In the genomic region with DNA sequence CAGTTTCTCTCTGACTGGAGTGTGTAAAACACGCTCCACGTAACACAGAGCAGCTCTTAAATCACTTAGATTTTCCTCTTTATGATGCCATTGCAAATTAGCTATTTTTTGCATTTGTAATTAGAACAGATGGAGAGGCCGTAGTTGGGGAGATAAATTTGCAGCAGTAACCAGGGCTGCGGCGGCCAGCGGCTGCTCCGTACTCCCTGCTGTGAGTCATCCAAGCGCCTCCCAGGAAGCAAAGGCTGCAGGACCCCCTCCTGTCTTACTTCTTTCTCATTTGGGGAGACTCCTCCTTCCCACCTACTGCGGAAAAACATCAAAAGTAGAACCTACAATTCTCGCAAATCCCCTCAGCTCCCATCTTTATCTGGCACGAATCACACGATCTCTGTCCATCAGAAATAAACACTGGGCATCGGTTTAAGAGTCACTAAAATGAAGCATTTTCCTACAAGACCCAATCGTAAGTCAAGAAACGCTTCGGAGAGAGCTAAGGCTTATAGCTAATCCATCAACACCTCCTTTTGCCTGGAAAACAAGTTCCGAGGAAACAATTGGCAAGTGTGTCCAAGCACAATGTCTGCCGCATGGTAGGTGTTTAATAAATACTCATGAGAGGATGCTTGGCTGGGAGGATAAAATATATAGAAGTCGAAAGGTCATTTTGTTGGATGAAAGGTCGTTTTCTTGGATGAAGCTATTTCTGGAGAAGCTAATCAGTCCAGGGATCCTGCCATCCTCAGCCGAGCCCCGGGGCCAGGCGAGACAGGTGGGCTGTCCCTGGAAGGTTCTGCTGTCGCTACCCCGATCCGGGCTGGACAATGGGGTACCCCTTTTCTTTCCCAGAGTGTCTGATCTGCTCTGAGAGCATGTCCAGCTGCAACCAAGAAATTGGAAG, we compare ENCODE assay signal across 16 cellular contexts. TPM values are rescaled to one million over a fixed set of nuclear protein-coding genes. Genes with fewer than 3 reads are reported as not detected.
DNase-seq lines count a peak whose midpoint lies in the region; ATAC-seq and TF ChIP-seq lines count a peak whose summit lies in the region.
"Had no signal": no experiment of that assay in that cellular context is flagged by ENCODE, and none has a peak within 500 bp of the region (broad histone marks: within the 10 kb centered on the region; RNA-seq: fewer than 3 reads in every experiment).

No MANE protein-coding gene starts in this region.

- CTCF ChIA-PET in activated CD8-positive, alpha-beta T cell treated with anti-CD3 and anti-CD28 coated beads for 36 hours (lab: Charles Lee): interaction anchor here (1.0 kb wide), 1 partner anchor 1073 kb away, joined by 3 read pairs; no protein-coding TSS in a partner anchor

- no peak overlapping the region for H3K27ac Mint-ChIP-seq in activated CD8-positive, alpha-beta T cell treated with anti-CD3 and anti-CD28 coated beads for 36 hours
- H3K27ac Mint-ChIP-seq: naive thymus-derived CD8-positive, alpha-beta T cell had no signal

- ATAC-seq in activated CD8-positive, alpha-beta T cell treated with anti-CD3 and anti-CD28 coated beads for 36 hours: no peak
- ATAC-seq: A549; naive thymus-derived CD8-positive, alpha-beta T cell had no signal

- TF ChIP-seq CTCF in dorsolateral prefrontal cortex (IDR thresholded peaks at IDR 0.05 in 54 of 56, conservative IDR thresholded peaks at IDR 0.05 in 2 of 56; ENCODE audit: low read depth in 1 of 56, partially characterized antibody in 56 of 56): no peak
- TF ChIP-seq CTCF in transverse colon (IDR thresholded peaks at IDR 0.05): no peak
- no peak for TF ChIP-seq CTCF in activated CD8-positive, alpha-beta T cell treated with anti-CD3 and anti-CD28 coated beads for 36 hours (IDR thresholded peaks at IDR 0.05)

- H3K27me3 Mint-ChIP-seq in activated CD8-positive, alpha-beta T cell treated with anti-CD3 and anti-CD28 coated beads for 36 hours: peaks cover 9% of the 10 kb centered on the region

- POLR2A ChIA-PET in activated CD8-positive, alpha-beta T cell treated with anti-CD3 and anti-CD28 coated beads for 36 hours (lab: Charles Lee): no interaction called here

- H3K27ac ChIP-seq in dorsolateral prefrontal cortex (peak overlapping the region in 5 of 59 donors; percentile 1 to 13 (median 8)), muscle layer of colon (ENCODE audit: low read depth, low read length) (peak overlapping the region; percentile 45), transverse colon (peak overlapping the region in 3 of 4 donors; percentile 50 to 70 (median 67))
- H3K27ac ChIP-seq: A549, spleen had no signal

- no peak for TF ChIP-seq EP300 in transverse colon (IDR thresholded peaks at IDR 0.05; ENCODE audit: low read depth)

- H3K27me3 ChIP-seq in dorsolateral prefrontal cortex (no peaks in the 10 kb centered on the region), muscle layer of colon (ENCODE audit: control insufficient read depth in 1 of 2, insufficient read depth in 2 of 2, low read length in 2 of 2) (no peaks in the 10 kb centered on the region), transverse colon (no peaks in the 10 kb centered on the region)

- WGBS in transverse colon (ENCODE audit: low coverage in 1 of 2), 2 donors: 64 to 78% methylated on average over 14 to 26 of the region's 26 CpGs

- intact Hi-C loops in dorsolateral prefrontal cortex (cut with DNase I): loop anchor here (5.0 to 10.0 kb wide), 6 partner anchors 189 to 1569 kb away; a partner anchor contains a TSS
- intact Hi-C loops in transverse colon (cut with DNase I; ENCODE audit: low total_unique reads): loop anchor here (10.0 kb wide), 1 partner anchor 1059 kb away; a partner anchor contains a TSS
- intact Hi-C loops in activated CD8-positive, alpha-beta T cell treated with anti-CD3 and anti-CD28 coated beads for 36 hours (cut with micrococcal nuclease): no loop called here

- peaks cover 3% of the 10 kb centered on the region for H3K9me3 Mint-ChIP-seq in activated CD8-positive, alpha-beta T cell treated with anti-CD3 and anti-CD28 coated beads for 36 hours

- in situ Hi-C loops in transverse colon (cut with MboI; ENCODE audit: low pct_ligation_motif_present in 1 of 4, low pct_unique_long_range_greater_than_20kb in 1 of 4, low sequenced_read_pairs in 3 of 4): no loop called here

- DNase-seq in NCI-H526 treated with DMSO at 0.1 percent for 48 hours (lab: John Stamatoyannopoulos, UW): peak; percentile 3
- DNase-seq in NCI-H526 (lab: John Stamatoyannopoulos, UW): no peak
- peak in 5 of 10 donors; percentile 23 to 52 (median 43) for DNase-seq in dorsolateral prefrontal cortex
- no peak for DNase-seq in transverse colon
- no peak for DNase-seq in RKO (ENCODE audit: low spot score)
- DNase-seq in activated CD8-positive, alpha-beta T cell treated with anti-CD3 and anti-CD28 coated beads for 36 hours: no peak
- no peak for DNase-seq in NCI-H1105 treated with DMSO at 0.1 percent for 48 hours (lab: John Stamatoyannopoulos, UW)
- DNase-seq: Calu3; kidney glomerular epithelial cell; MM.1S; naive thymus-derived CD8-positive, alpha-beta T cell; SHP77 treated with DMSO at 0.1 percent for 48 hours; spleen; T-helper 9 cell had no signal

- H3K9me3 ChIP-seq in muscle layer of colon (ENCODE audit: low read length): no peaks in the 10 kb centered on the region
- no peaks in the 10 kb centered on the region for H3K9me3 ChIP-seq in transverse colon
- H3K9me3 ChIP-seq: A549 had no signal

- peaks cover 19% of the 10 kb centered on the region for H3K4me1 ChIP-seq in muscle layer of colon (ENCODE audit: insufficient read depth, low read length)
- H3K4me1 ChIP-seq in transverse colon: peaks cover 4 to 22% (median 19%) of the 10 kb centered on the region in 4 donors

- no peak for TF ChIP-seq POLR2A in transverse colon (IDR thresholded peaks at IDR 0.05)

- H3K4me1 Mint-ChIP-seq in activated CD8-positive, alpha-beta T cell treated with anti-CD3 and anti-CD28 coated beads for 36 hours (ENCODE audit: low read depth): peaks cover 2% of the 10 kb centered on the region

- H3K36me3 Mint-ChIP-seq in activated CD8-positive, alpha-beta T cell treated with anti-CD3 and anti-CD28 coated beads for 36 hours (ENCODE audit: low read depth): no peaks in the 10 kb centered on the region

- H3K4me3 ChIP-seq in dorsolateral prefrontal cortex (peak overlapping the region in 55 of 59 donors; percentile 1 to 56 (median 34)), muscle layer of colon (ENCODE audit: low read depth in 1 of 2, low read length in 2 of 2) (peak overlapping the region; percentile 9 to 17), transverse colon (no peak overlapping the region)
- H3K4me3 ChIP-seq: A549, spleen had no signal

- H3K36me3 ChIP-seq in muscle layer of colon (ENCODE audit: insufficient read depth, low read length) (no peaks in the 10 kb centered on the region), transverse colon (no peaks in the 10 kb centered on the region)
- H3K36me3 ChIP-seq: spleen had no signal

- no peak overlapping the region for H3K4me3 Mint-ChIP-seq in activated CD8-positive, alpha-beta T cell treated with anti-CD3 and anti-CD28 coated beads for 36 hours
- H3K4me3 Mint-ChIP-seq: naive thymus-derived CD8-positive, alpha-beta T cell had no signal

- H3K9ac ChIP-seq in muscle layer of colon (ENCODE audit: low read length): no peak overlapping the region

RNA-seq across cellular contexts. Expression of a gene that starts 31.7 kb away (rescaled TPM):
- total RNA-seq in dorsolateral prefrontal cortex (10 to 100 TPM; 18.8 to 48.7 (median 33.9) TPM), transverse colon (10 to 100 TPM in 3 of 4 donors, 1 to 10 TPM in 1; 7.5 to 29.1 (median 19.2) TPM)
- 1 to 10 TPM; 6.9 to 9.1 TPM for total RNA-seq in activated CD8-positive, alpha-beta T cell treated with anti-CD3 and anti-CD28 coated beads for 36 hours

Comparison
In these comparisons a context has a peak if more than half of its experiments do, and no peak if none do; other contexts are left out.
1. H3K4me3 ChIP-seq: peak in dorsolateral prefrontal cortex (55 of 59) and muscle layer of colon (2 of 2); none in transverse colon (0 of 4).